28 cellular contexts compared by ENCODE assay signal in genomic region chr3:33602829-33603228, GRCh38.
"Had no signal": no experiment of that assay in that cellular context is flagged by ENCODE, and none has a peak within 500 bp of the region (broad histone marks: within the 10 kb centered on the region; RNA-seq: fewer than 3 reads in every experiment).

No MANE protein-coding gene starts in this region.

- H3K4me3 ChIP-seq: adrenal gland, body of pancreas, esophagus muscularis mucosa, gastrocnemius medialis had no signal

- H3K27me3 ChIP-seq: adrenal gland, body of pancreas, esophagus muscularis mucosa, foreskin keratinocyte, gastrocnemius medialis had no signal

- H3K4me1 ChIP-seq: adrenal gland, body of pancreas, esophagus muscularis mucosa, foreskin keratinocyte, gastrocnemius medialis had no signal

- ATAC-seq: activated CD4-positive, alpha-beta T cell treated with anti-CD3 and anti-CD28 coated beads for 36 hours; activated CD8-positive, alpha-beta memory T cell treated with anti-CD3 and anti-CD28 coated beads, Interleukin-2, amount 10 ng/mL, durations not matched to agents 7 days and 5 days; activated CD8-positive, alpha-beta T cell treated with anti-CD3 and anti-CD28 coated beads, Interleukin-2, amount 10 ng/mL, durations not matched to agents 7 days and 5 days; activated naive CD8-positive, alpha-beta T cell treated with anti-CD3 and anti-CD28 coated beads, Interleukin-2, amount 50 U/mL, for 24 hours; body of pancreas; effector memory CD8-positive, alpha-beta T cell; foreskin keratinocyte; gastrocnemius medialis had no signal

- H3K9me3 ChIP-seq: adrenal gland, body of pancreas, esophagus muscularis mucosa, gastrocnemius medialis had no signal

- DNase-seq: activated CD4-positive, alpha-beta memory T cell treated with anti-CD3 and anti-CD28 coated beads for 36 hours; activated CD4-positive, alpha-beta T cell treated with anti-CD3 and anti-CD28 coated beads for 36 hours; activated CD4-positive, alpha-beta T cell treated with anti-CD3 and anti-CD28 coated beads, Interleukin-2, amount 10 ng/mL, durations not matched to agents 24 days and 14 days; activated CD4-positive, CD25-positive, alpha-beta regulatory T cell; activated CD4-positive, CD25-positive, alpha-beta regulatory T cell treated with anti-CD3 and anti-CD28 coated beads, Interleukin-2, amount 50 U/mL, for 72 hours; activated CD8-positive, alpha-beta memory T cell treated with anti-CD3 and anti-CD28 coated beads, Interleukin-2, amount 10 ng/mL, durations not matched to agents 7 days and 5 days; activated CD8-positive, alpha-beta memory T cell treated with anti-CD3 and anti-CD28 coated beads, Interleukin-2, amount 50 U/mL, for 4 hours; activated CD8-positive, alpha-beta T cell treated with anti-CD3 and anti-CD28 coated beads, Interleukin-2, amount 10 ng/mL, durations not matched to agents 7 days and 5 days; activated effector memory CD4-positive, alpha-beta T cell treated with anti-CD3 and anti-CD28 coated beads, Interleukin-2, amount 50 U/mL, for 16 hours; activated naive CD4-positive, alpha-beta T cell treated with anti-CD3 and anti-CD28 coated beads for 36 hours; activated naive CD8-positive, alpha-beta T cell treated with anti-CD3 and anti-CD28 coated beads for 36 hours; activated naive CD8-positive, alpha-beta T cell treated with anti-CD3 and anti-CD28 coated beads, Interleukin-2, amount 50 U/mL, for 24 hours; activated T-cell treated with anti-CD3 and anti-CD28 coated beads, Interleukin-2, amount 50 U/mL, for 1 hour; activated T-cell treated with anti-CD3 and anti-CD28 coated beads, Interleukin-2, amount 50 U/mL, for 48 hours; adrenal gland; amygdala; aorta; central memory CD4-positive, alpha-beta T cell; cortex of kidney; dermis blood vessel endothelial cell; effector CD4-positive, alpha-beta T cell; effector memory CD8-positive, alpha-beta T cell; erythroblast; foreskin keratinocyte; gastrocnemius medialis; T-helper 2 cell had no signal

- H3K27ac ChIP-seq: adrenal gland, body of pancreas, esophagus muscularis mucosa, foreskin keratinocyte, gastrocnemius medialis had no signal
